8 cellular contexts compared by ENCODE assay signal in the genomic region with DNA sequence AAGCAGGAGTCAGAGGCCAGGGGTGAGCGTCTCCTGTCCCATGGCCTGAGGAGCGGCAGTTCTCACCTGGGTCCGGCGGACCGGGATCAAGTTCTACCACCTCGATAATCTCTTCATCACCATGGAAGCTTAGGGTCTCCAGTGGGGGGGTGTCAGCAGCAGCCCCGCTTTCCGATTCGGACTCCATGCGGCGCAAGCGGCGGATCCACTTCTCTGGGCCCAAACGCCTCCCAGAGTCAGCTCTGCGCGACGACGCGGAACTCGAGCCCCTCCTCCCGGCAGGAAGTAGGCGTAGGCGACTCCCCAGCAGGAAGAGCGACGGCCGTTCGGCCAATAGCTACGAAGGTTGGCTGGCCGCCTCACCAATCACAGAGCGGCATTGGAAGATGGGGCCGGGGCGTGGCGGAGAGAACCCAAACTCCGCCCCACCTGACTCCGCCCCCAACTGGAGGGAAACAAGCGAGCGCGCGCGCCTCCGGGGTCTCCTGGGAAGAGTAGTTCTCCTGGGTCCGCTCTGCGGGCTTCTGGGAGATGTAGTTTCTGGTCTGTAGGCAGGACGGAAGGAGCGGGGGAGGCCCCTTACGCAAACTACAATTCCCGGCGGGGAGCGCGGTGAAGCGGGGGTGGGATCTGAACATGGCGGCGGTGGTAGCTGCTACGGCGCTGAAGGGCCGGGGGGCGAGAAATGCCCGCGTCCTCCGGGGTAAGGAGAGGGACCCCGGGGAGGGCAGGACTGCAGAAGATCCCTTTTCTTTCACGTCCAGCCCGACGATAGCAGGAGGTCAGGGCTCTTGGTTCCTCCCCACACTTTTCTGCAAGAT. TPM values are rescaled to one million over a fixed set of nuclear protein-coding genes. Genes with fewer than 3 reads are reported as not detected.
DNase-seq lines count a peak whose midpoint lies in the region; ATAC-seq and TF ChIP-seq lines count a peak whose summit lies in the region.

A gene with protein sequence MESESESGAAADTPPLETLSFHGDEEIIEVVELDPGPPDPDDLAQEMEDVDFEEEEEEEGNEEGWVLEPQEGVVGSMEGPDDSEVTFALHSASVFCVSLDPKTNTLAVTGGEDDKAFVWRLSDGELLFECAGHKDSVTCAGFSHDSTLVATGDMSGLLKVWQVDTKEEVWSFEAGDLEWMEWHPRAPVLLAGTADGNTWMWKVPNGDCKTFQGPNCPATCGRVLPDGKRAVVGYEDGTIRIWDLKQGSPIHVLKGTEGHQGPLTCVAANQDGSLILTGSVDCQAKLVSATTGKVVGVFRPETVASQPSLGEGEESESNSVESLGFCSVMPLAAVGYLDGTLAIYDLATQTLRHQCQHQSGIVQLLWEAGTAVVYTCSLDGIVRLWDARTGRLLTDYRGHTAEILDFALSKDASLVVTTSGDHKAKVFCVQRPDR (minus strand): TSS at position 238 of the 821 bp plus-strand sequence. CDS start 51 bp downstream, at position 187.
A gene with protein sequence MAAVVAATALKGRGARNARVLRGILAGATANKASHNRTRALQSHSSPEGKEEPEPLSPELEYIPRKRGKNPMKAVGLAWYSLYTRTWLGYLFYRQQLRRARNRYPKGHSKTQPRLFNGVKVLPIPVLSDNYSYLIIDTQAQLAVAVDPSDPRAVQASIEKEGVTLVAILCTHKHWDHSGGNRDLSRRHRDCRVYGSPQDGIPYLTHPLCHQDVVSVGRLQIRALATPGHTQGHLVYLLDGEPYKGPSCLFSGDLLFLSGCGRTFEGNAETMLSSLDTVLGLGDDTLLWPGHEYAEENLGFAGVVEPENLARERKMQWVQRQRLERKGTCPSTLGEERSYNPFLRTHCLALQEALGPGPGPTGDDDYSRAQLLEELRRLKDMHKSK (plus strand): TSS at position 620 of the 821 bp plus-strand sequence. CDS start 17 bp downstream, at position 637.

- H3K9me3 Mint-ChIP-seq in activated T-cell treated with anti-CD3 and anti-CD28 coated beads, Interleukin-2, amount 50 U/mL, for 24 hours, result no peaks in the 10 kb centered on the region

- TF ChIP-seq POLR2A in erythroblast (IDR thresholded peaks at IDR 0.05; ENCODE audit: low read length), result peak; percentile 69

- peak within 1 kb of the TSS; percentile 93 to 94 for H3K9ac ChIP-seq in mucosa of rectum (ENCODE audit: low read depth in 1 of 2, low read length in 2 of 2)

- peaks cover 80% of the 10 kb centered on the region for H3K36me3 Mint-ChIP-seq in activated T-cell treated with anti-CD3 and anti-CD28 coated beads, Interleukin-2, amount 50 U/mL, for 24 hours (ENCODE audit: low read depth)

- peak within 1 kb of the TSS; percentile 97 for H3K27ac Mint-ChIP-seq in activated T-cell treated with anti-CD3 and anti-CD28 coated beads, Interleukin-2, amount 50 U/mL, for 24 hours

- no peaks in the 10 kb centered on the region for H3K27me3 Mint-ChIP-seq in activated T-cell treated with anti-CD3 and anti-CD28 coated beads, Interleukin-2, amount 50 U/mL, for 24 hours

- no peaks in the 10 kb centered on the region for H3K27me3 ChIP-seq in mucosa of rectum (ENCODE audit: control insufficient read depth in 2 of 2, insufficient read depth in 2 of 2, low read length in 2 of 2)

- peak; percentile 89 for ATAC-seq in GM21717 (IDR thresholded peaks at IDR 0.05; ENCODE audit: unreplicated experiment)

- H3K4me3 ChIP-seq in mucosa of rectum (ENCODE audit: low read length in 2 of 2), result peak within 1 kb of the TSS; percentile 96 to 98

- peak within 1 kb of the TSS; percentile 90 for H3K4me3 Mint-ChIP-seq in activated T-cell treated with anti-CD3 and anti-CD28 coated beads, Interleukin-2, amount 50 U/mL, for 24 hours

- H3K36me3 ChIP-seq in mucosa of rectum (ENCODE audit: control insufficient read depth in 2 of 2, insufficient read depth in 2 of 2, low read length in 2 of 2), result peaks cover 32 to 37% of the 10 kb centered on the region in 2 donors

- in situ Hi-C loops in KBM-7 (cut with MboI; ENCODE audit: low pct_unique_long_range_greater_than_20kb, low sequenced_read_pairs), result no loop called here

- DNase-seq in DMS153 treated with DMSO at 0.1 percent for 48 hours (lab: John Stamatoyannopoulos, UW; ENCODE audit: unreplicated experiment) (peak; percentile 99), KBM-7 (peak; percentile 100), erythroblast (lab: John Stamatoyannopoulos, UW) (peak; percentile 100)
- peak; percentile 100 for DNase-seq in activated T-cell treated with anti-CD3 and anti-CD28 coated beads, Interleukin-2, amount 50 U/mL, for 24 hours
- DNase-seq in stimulated activated CD8-positive, alpha-beta memory T cell treated with anti-CD3 and anti-CD28 coated beads, Interleukin-4, amount 100 ng/mL, for 48 hours, result peak; percentile 100

- peaks cover 48% of the 10 kb centered on the region for H3K4me1 Mint-ChIP-seq in activated T-cell treated with anti-CD3 and anti-CD28 coated beads, Interleukin-2, amount 50 U/mL, for 24 hours (ENCODE audit: low read depth)

- no peaks in the 10 kb centered on the region for H3K9me3 ChIP-seq in mucosa of rectum (ENCODE audit: control insufficient read depth in 2 of 2, low read length in 2 of 2)

- H3K4me1 ChIP-seq in mucosa of rectum (ENCODE audit: control insufficient read depth in 2 of 2, insufficient read depth in 2 of 2, low read length in 2 of 2), result peaks cover 54 to 56% of the 10 kb centered on the region in 2 donors

- H3K27ac ChIP-seq in mucosa of rectum (ENCODE audit: low read depth in 2 of 2, low read length in 2 of 2), result peak within 1 kb of the TSS; percentile 89 to 92

TF ChIP-seq in PFSK-1, 5 proteins besides CTCF, POLR2A, EP300 and RAD21:
- TF ChIP-seq TAF1 (IDR thresholded peaks at IDR 0.05; ENCODE audit: borderline replicate concordance, insufficient read depth, low read length) (peak; percentile 47; the same call in 1 of the 2 replicates), POLR2AphosphoS5 (IDR thresholded peaks at IDR 0.05; ENCODE audit: low read depth, low read length) (peak; percentile 66; the same call in 1 of the 2 replicates), SIN3A (IDR thresholded peaks at IDR 0.05; ENCODE audit: borderline replicate concordance, insufficient read depth, low read length) (0 out of 2 replicates have a peak, but pooled peaks have one; percentile 8), FOXP2 (optimal IDR thresholded peaks at IDR 0.05; ENCODE audit: borderline replicate concordance, extremely low read depth, extremely low read length, insufficient read depth) (peak; percentile 64)
- TF ChIP-seq, protein P1, sequence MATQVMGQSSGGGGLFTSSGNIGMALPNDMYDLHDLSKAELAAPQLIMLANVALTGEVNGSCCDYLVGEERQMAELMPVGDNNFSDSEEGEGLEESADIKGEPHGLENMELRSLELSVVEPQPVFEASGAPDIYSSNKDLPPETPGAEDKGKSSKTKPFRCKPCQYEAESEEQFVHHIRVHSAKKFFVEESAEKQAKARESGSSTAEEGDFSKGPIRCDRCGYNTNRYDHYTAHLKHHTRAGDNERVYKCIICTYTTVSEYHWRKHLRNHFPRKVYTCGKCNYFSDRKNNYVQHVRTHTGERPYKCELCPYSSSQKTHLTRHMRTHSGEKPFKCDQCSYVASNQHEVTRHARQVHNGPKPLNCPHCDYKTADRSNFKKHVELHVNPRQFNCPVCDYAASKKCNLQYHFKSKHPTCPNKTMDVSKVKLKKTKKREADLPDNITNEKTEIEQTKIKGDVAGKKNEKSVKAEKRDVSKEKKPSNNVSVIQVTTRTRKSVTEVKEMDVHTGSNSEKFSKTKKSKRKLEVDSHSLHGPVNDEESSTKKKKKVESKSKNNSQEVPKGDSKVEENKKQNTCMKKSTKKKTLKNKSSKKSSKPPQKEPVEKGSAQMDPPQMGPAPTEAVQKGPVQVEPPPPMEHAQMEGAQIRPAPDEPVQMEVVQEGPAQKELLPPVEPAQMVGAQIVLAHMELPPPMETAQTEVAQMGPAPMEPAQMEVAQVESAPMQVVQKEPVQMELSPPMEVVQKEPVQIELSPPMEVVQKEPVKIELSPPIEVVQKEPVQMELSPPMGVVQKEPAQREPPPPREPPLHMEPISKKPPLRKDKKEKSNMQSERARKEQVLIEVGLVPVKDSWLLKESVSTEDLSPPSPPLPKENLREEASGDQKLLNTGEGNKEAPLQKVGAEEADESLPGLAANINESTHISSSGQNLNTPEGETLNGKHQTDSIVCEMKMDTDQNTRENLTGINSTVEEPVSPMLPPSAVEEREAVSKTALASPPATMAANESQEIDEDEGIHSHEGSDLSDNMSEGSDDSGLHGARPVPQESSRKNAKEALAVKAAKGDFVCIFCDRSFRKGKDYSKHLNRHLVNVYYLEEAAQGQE (IDR thresholded peaks at IDR 0.05; ENCODE audit: insufficient read depth in 1 of 2, low read depth in 2 of 2, low read length in 2 of 2), result no peak

RNA-seq across cellular contexts. Expression of the first gene that starts in this region (rescaled TPM):
- polyA plus RNA-seq in PFSK-1 (2012; ENCODE audit: insufficient read length, low read depth), result 98.2 TPM

RNA-seq across cellular contexts. Expression of the second gene that starts in this region (rescaled TPM):
- polyA plus RNA-seq in PFSK-1 (2012; ENCODE audit: insufficient read length, low read depth), result 47.0 TPM

Comparison
In these comparisons a context has a peak if more than half of its experiments do, and no peak if none do; other contexts are left out.
1. Peak in every context shown above with its lines: DNase-seq, ATAC-seq, H3K4me3 ChIP-seq and H3K27ac ChIP-seq.